In the genomic region with DNA sequence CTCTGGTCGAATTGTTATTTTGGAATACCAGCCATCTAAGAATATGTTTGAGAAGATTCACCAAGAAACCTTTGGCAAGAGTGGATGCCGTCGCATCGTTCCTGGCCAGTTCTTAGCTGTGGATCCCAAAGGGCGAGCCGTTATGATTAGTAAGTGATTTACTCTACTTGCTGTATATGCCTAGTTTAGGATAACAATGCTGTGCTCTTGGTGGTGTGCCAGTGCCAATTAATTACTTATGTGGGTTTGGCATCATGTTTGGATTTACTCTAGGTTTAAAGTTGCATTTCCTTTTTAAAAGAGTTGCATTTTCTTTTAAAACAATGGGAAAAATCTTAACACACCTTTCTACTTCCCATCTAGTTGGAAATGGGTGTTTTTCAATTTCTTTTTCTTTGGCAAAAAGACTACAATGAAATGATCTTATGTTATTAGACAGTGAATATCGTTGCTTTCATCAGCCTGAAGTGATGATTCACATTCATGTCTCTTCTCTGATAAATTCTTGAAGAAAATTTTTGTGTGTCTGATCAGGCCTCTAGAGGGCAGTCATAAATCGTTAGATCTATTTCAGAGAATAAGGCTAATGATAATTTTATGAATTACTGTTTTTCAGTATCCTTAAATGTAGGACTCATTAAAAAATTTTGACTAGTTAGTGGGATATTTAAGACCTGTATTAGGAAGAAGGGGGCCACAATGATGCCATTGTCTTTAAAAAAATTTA, we compare ENCODE assay signal across 8 cellular contexts. TPM values are rescaled to one million over a fixed set of nuclear protein-coding genes. Genes with fewer than 3 reads are reported as not detected.
DNase-seq lines count a peak whose midpoint lies in the region; ATAC-seq and TF ChIP-seq lines count a peak whose summit lies in the region.

No MANE protein-coding gene starts in this region.

- H3K4me1 Mint-ChIP-seq in Calu3 (ENCODE audit: low read depth, unreplicated experiment) = peaks cover 29% of the 10 kb centered on the region
- peaks cover 53% of the 10 kb centered on the region for H3K4me1 Mint-ChIP-seq in activated CD4-positive, alpha-beta memory T cell treated with anti-CD3 and anti-CD28 coated beads for 36 hours (ENCODE audit: low read depth)

- no peak overlapping the region for H3K4me3 Mint-ChIP-seq in Calu3 (ENCODE audit: low read depth, unreplicated experiment)
- peak overlapping the region; percentile 29 for H3K4me3 Mint-ChIP-seq in activated CD4-positive, alpha-beta memory T cell treated with anti-CD3 and anti-CD28 coated beads for 36 hours

- DNase-seq in Calu3 (peak; percentile 9), HuH-7 (ENCODE audit: low spot score) (peak; percentile 15), glomerular visceral epithelial cell (ENCODE audit: extremely low spot score) (peak; percentile 41), stromal cell of bone marrow (ENCODE audit: low read depth) (peak; percentile 61)
- no peak for DNase-seq in activated CD4-positive, alpha-beta memory T cell treated with anti-CD3 and anti-CD28 coated beads for 36 hours

- BruUV-seq in Calu3 (replicated peaks; lab: Mats Ljungman, UMichigan) = no TSS peak

- H3K36me3 Mint-ChIP-seq in Calu3 (ENCODE audit: insufficient read depth, unreplicated experiment) = peaks cover 95% of the 10 kb centered on the region
- peaks cover 74% of the 10 kb centered on the region for H3K36me3 Mint-ChIP-seq in activated CD4-positive, alpha-beta memory T cell treated with anti-CD3 and anti-CD28 coated beads for 36 hours

- ATAC-seq in HG03520 (IDR thresholded peaks at IDR 0.05; ENCODE audit: unreplicated experiment) (no peak), GM19395 (IDR thresholded peaks at IDR 0.05; ENCODE audit: unreplicated experiment) (no peak), HG02623 (IDR thresholded peaks at IDR 0.05; ENCODE audit: unreplicated experiment) (no peak)

- CTCF ChIA-PET in Calu3 (lab: Charles Lee) = no interaction called here
- CTCF ChIA-PET in activated CD4-positive, alpha-beta memory T cell treated with anti-CD3 and anti-CD28 coated beads for 36 hours (lab: Charles Lee) = interaction anchor here (1.1 to 1.2 kb wide), 2 partner anchors 20 kb away, joined by 3 to 5 read pairs; no protein-coding TSS in a partner anchor

- no peaks in the 10 kb centered on the region for H3K9me3 Mint-ChIP-seq in Calu3 (ENCODE audit: low read depth, unreplicated experiment)
- H3K9me3 Mint-ChIP-seq in activated CD4-positive, alpha-beta memory T cell treated with anti-CD3 and anti-CD28 coated beads for 36 hours = no peaks in the 10 kb centered on the region

- H3K27me3 Mint-ChIP-seq in Calu3 (ENCODE audit: unreplicated experiment) = no peaks in the 10 kb centered on the region
- H3K27me3 Mint-ChIP-seq in activated CD4-positive, alpha-beta memory T cell treated with anti-CD3 and anti-CD28 coated beads for 36 hours = no peaks in the 10 kb centered on the region

- TF ChIP-seq CTCF in Calu3 (IDR thresholded peaks at IDR 0.05; ENCODE audit: unreplicated experiment) = no peak

- POLR2A ChIA-PET in activated CD4-positive, alpha-beta memory T cell treated with anti-CD3 and anti-CD28 coated beads for 36 hours (lab: Charles Lee) = no interaction called here

- no peak overlapping the region for H3K27ac Mint-ChIP-seq in Calu3 (ENCODE audit: unreplicated experiment)
- H3K27ac Mint-ChIP-seq in activated CD4-positive, alpha-beta memory T cell treated with anti-CD3 and anti-CD28 coated beads for 36 hours = peak overlapping the region; percentile 45

- intact Hi-C loops in Calu3 (cut with micrococcal nuclease; ENCODE audit: unreplicated experiment) = loop anchor here (5.0 kb wide), 1 partner anchor 123 kb away; no protein-coding TSS in a partner anchor
- intact Hi-C loops in activated CD4-positive, alpha-beta memory T cell treated with anti-CD3 and anti-CD28 coated beads for 36 hours (cut with micrococcal nuclease) = no loop called here

RNA-seq across cellular contexts. Expression of a gene that starts 5.6 kb away (rescaled TPM):
- total RNA-seq in Calu3 (2022) = 449 and 463 TPM in 2 replicates
- 100 to 1,000 TPM; 450 to 453 TPM for total RNA-seq in activated CD4-positive, alpha-beta memory T cell treated with anti-CD3 and anti-CD28 coated beads for 36 hours

RNA-seq across cellular contexts. Expression of a gene that starts 5.9 kb away (rescaled TPM):
- total RNA-seq in Calu3 (2022) = 88.6 and 97.8 TPM in 2 replicates
- 10 to 100 TPM; 35.9 to 40.2 TPM for total RNA-seq in activated CD4-positive, alpha-beta memory T cell treated with anti-CD3 and anti-CD28 coated beads for 36 hours
